In genomic region chr1:113905435-113905861, GRCh38 we compare ENCODE assay signal across 8 cellular contexts. TPM values are rescaled to one million over a fixed set of nuclear protein-coding genes. Genes with fewer than 3 reads are reported as not detected.
DNase-seq lines count a peak whose midpoint lies in the region; ATAC-seq and TF ChIP-seq lines count a peak whose summit lies in the region.

No MANE protein-coding gene starts in this region.

- H4K20me1 ChIP-seq in SK-N-SH (ENCODE audit: insufficient read depth) = no peaks in the 10 kb centered on the region

- H3K14ac ChIP-seq in neuronal stem cell (ENCODE audit: low read length) = no peak overlapping the region

- H2BK15ac ChIP-seq in neuronal stem cell (ENCODE audit: low read length) = no peak overlapping the region

- peaks cover 4% of the 10 kb centered on the region for H3K79me1 ChIP-seq in neuronal stem cell (ENCODE audit: low read depth, low read length)

- TF ChIP-seq RAD21 in SK-N-SH (IDR thresholded peaks at IDR 0.05; ENCODE audit: low read length) = no peak

- H3K9me3 ChIP-seq in SK-N-SH (no peaks in the 10 kb centered on the region), neuronal stem cell (replicated peaks in 1 of 2; ENCODE audit: control insufficient read depth in 2 of 2, insufficient read depth in 1 of 2, low read depth in 1 of 2, low read length in 2 of 2) (no peaks in the 10 kb centered on the region)

- peak overlapping the region; percentile 50 for H3K23ac ChIP-seq in neuronal stem cell (ENCODE audit: low read depth, low read length, poor library complexity)

- H3K4me3 ChIP-seq in SK-N-SH (ENCODE audit: low read depth in 2 of 2, low read length in 1 of 2) (peak overlapping the region; percentile 62 to 84), neuronal stem cell (ENCODE audit: low read length in 2 of 2) (peak overlapping the region; percentile 72 to 99)

- H3K4ac ChIP-seq in neuronal stem cell (ENCODE audit: low read length) = no peak overlapping the region

- H4K91ac ChIP-seq in neuronal stem cell (ENCODE audit: low read depth, low read length, poor library complexity) = no peak overlapping the region

- ATAC-seq in HG03108 (IDR thresholded peaks at IDR 0.05; ENCODE audit: unreplicated experiment) (peak; percentile 1), left lobe of liver (no peak)

- H3K9ac ChIP-seq in SK-N-SH (peak overlapping the region; percentile 86), neuronal stem cell (ENCODE audit: low read depth, low read length, poor library complexity) (peak overlapping the region; percentile 83)

- POLR2A ChIA-PET in SK-N-SH (lab: Yijun Ruan, JAX) = interaction anchor here (1.5 kb wide), 1 partner anchor 24 kb away, joined by 21 read pairs; the partner anchor contains the start of gene HIPK1

- H2AFZ ChIP-seq in SK-N-SH (ENCODE audit: low read depth) (peak overlapping the region; percentile 93), neuronal stem cell (ENCODE audit: low read length) (peak overlapping the region; percentile 94)

- H3K4me1 ChIP-seq in SK-N-SH (ENCODE audit: control insufficient read depth in 1 of 2, insufficient read depth in 2 of 2, low read depth in 1 of 2, low read length in 1 of 2) = peaks cover 0 to 11% of the 10 kb centered on the region in 2 experiments; a peak in 2 of 4 replicates
- H3K4me1 ChIP-seq in neuronal stem cell (ENCODE audit: control insufficient read depth in 2 of 2, insufficient read depth in 1 of 2, low read depth in 1 of 2, low read length in 2 of 2) = peaks cover 2 to 6% of the 10 kb centered on the region in 2 donors

- under 1% methylated on average over 15 of the region's 17 CpGs for WGBS in SK-N-SH (ENCODE audit: low lambda C conversion rate)
- no CpG with 5 or more reads among the region's 17 CpGs for WGBS in neuronal stem cell (ENCODE audit: extremely low coverage in 2 of 2, insufficient read length in 2 of 2, insufficient replicate concordance in 1 of 2), 2 donors

- peak overlapping the region; percentile 98 for H3K4me2 ChIP-seq in SK-N-SH
- H3K4me2 ChIP-seq in neuronal stem cell (ENCODE audit: insufficient read depth, low read length, poor library complexity, severe bottlenecking) = peak overlapping the region; percentile 77

- no peak for TF ChIP-seq CTCF in SK-N-SH (IDR thresholded peaks at IDR 0.05)

- no peaks in the 10 kb centered on the region for H3K27me3 ChIP-seq in SK-N-SH (ENCODE audit: insufficient read depth)
- H3K27me3 ChIP-seq in neuronal stem cell (ENCODE audit: control insufficient read depth in 3 of 3, insufficient read depth in 3 of 3, low read depth in 1 of 3, low read length in 3 of 3) = no peaks in the 10 kb centered on the region

- H3F3A ChIP-seq in SK-N-SH (replicated peaks; ENCODE audit: insufficient read depth) = no peaks in the 10 kb centered on the region

- H2AK5ac ChIP-seq in neuronal stem cell (ENCODE audit: low read depth, low read length) = peak overlapping the region; percentile 32

- H3K36me3 ChIP-seq in SK-N-SH (replicated peaks in 1 of 2; ENCODE audit: control insufficient read depth in 1 of 2, insufficient read depth in 2 of 2, low read length in 1 of 2) (peaks cover 12 to 17% of the 10 kb centered on the region in 2 experiments), neuronal stem cell (replicated peaks in 1 of 2; ENCODE audit: control insufficient read depth in 2 of 2, insufficient read depth in 2 of 2, low read length in 2 of 2) (peaks cover 9 to 56% of the 10 kb centered on the region in 2 donors)

- H3K18ac ChIP-seq in neuronal stem cell (ENCODE audit: low read length) = peak overlapping the region; percentile 55

- no peak for TF ChIP-seq EP300 in SK-N-SH (IDR thresholded peaks at IDR 0.05; ENCODE audit: borderline replicate concordance in 1 of 2, low read depth in 1 of 2, low read length in 1 of 2)

- CTCF ChIA-PET in SK-N-SH (lab: Yijun Ruan, JAX) = interaction anchor here (1.4 to 4.0 kb wide), 3 partner anchors 10 to 146 kb away, joined by 4 to 19 read pairs (median 8); partner anchors contain the start of genes HIPK1 and PHTF1

- DNase-seq in activated T-cell treated with anti-CD3 and anti-CD28 coated beads for 48 hours (ENCODE audit: low read depth) (peak; percentile 16), activated T-cell treated with anti-CD3 and anti-CD28 coated beads for 4 hours (no peak), SK-N-SH (no peak), epithelial cell of prostate (ENCODE audit: low read depth, low spot score) (no peak), neuronal stem cell (ENCODE audit: low spot score) (no peak), cerebellum (ENCODE audit: low spot score) (no peak), left lobe of liver (ENCODE audit: low spot score) (no peak)

- H2BK12ac ChIP-seq in neuronal stem cell (ENCODE audit: low read length) = no peak overlapping the region

- H3K9me2 ChIP-seq in SK-N-SH = no peaks in the 10 kb centered on the region

- H2BK120ac ChIP-seq in neuronal stem cell (ENCODE audit: low read depth, low read length) = no peak overlapping the region

- H3K27ac ChIP-seq in SK-N-SH (ENCODE audit: low read depth in 2 of 2, low read length in 1 of 2) (peak overlapping the region; percentile 74 to 90), epithelial cell of prostate (peak overlapping the region; percentile 84), neuronal stem cell (replicated peaks; ENCODE audit: low read length) (peak overlapping the region; percentile 88)

- H2BK5ac ChIP-seq in neuronal stem cell (ENCODE audit: low read length) = no peak overlapping the region

- no peak overlapping the region for H4K8ac ChIP-seq in neuronal stem cell (ENCODE audit: low read depth, low read length)

- H3K79me2 ChIP-seq in SK-N-SH (ENCODE audit: insufficient read depth) = peaks cover 51% of the 10 kb centered on the region

TF ChIP-seq in SK-N-SH, 30 proteins besides CTCF, POLR2A, EP300 and RAD21:
- TF ChIP-seq GABPA (IDR thresholded peaks at IDR 0.05; ENCODE audit: low read depth) (no peak), FOXM1 (IDR thresholded peaks at IDR 0.05; ENCODE audit: low read depth) (no peak), RFX5 (IDR thresholded peaks at IDR 0.05; ENCODE audit: low read length) (no peak), RCOR1 (IDR thresholded peaks at IDR 0.05; ENCODE audit: low read length) (no peak), SMC3 (IDR thresholded peaks at IDR 0.05; ENCODE audit: low read depth, low read length) (no peak), FOSL2 (IDR thresholded peaks at IDR 0.05; ENCODE audit: borderline replicate concordance, low read depth) (no peak), YY1 (IDR thresholded peaks at IDR 0.05; ENCODE audit: low read depth) (no peak), GATA2 (CRISPR knock-in tag; IDR thresholded peaks at IDR 0.05) (no peak), PBX3 (IDR thresholded peaks at IDR 0.05) (no peak), MEF2A (IDR thresholded peaks at IDR 0.05; ENCODE audit: borderline replicate concordance, low read depth) (no peak), USF1 (IDR thresholded peaks at IDR 0.05; ENCODE audit: borderline replicate concordance, low read depth) (no peak), JUND (IDR thresholded peaks at IDR 0.05) (no peak), ELF1 (IDR thresholded peaks at IDR 0.05) (no peak), SIN3A (IDR thresholded peaks at IDR 0.05; ENCODE audit: borderline replicate concordance, low read depth, low read length) (no peak)
TF ChIP-seq in SK-N-SH: peak in this region for 0.

RNA-seq across cellular contexts. Expression of gene DCLRE1B, which starts 0.3 kb away (rescaled TPM):
- polyA plus RNA-seq in SK-N-SH (2012; rRNA removed) = 3.0 and 3.3 TPM in 2 replicates
- 2.6 and 3.3 TPM in 2 replicates for polyA plus RNA-seq in SK-N-SH (2012; cell fraction: cytosol; rRNA removed)
- 1.3 and 1.5 TPM in 2 replicates for polyA plus RNA-seq in SK-N-SH (2012; cell fraction: nucleus; rRNA removed)
- 8.9 TPM for polyA plus RNA-seq in neuronal stem cell (2013, experiment 1 of 2)
- 9.1 TPM for polyA plus RNA-seq in neuronal stem cell (2013, experiment 2 of 2)
- total RNA-seq in cerebellum (9.3 TPM), left lobe of liver (1.6 TPM)

RNA-seq across cellular contexts. Expression of gene AP4B1, which starts 0.8 kb away (rescaled TPM):
- 11.5 and 16.8 TPM in 2 replicates for polyA plus RNA-seq in SK-N-SH (2012; rRNA removed)
- 7.7 and 8.1 TPM in 2 replicates for polyA plus RNA-seq in SK-N-SH (2012; cell fraction: cytosol; rRNA removed)
- polyA plus RNA-seq in SK-N-SH (2012; cell fraction: nucleus; rRNA removed) = 41.9 and 60.0 TPM in 2 replicates
- polyA plus RNA-seq in neuronal stem cell (2013, experiment 1 of 2) = 9.6 TPM
- 8.3 TPM for polyA plus RNA-seq in neuronal stem cell (2013, experiment 2 of 2)
- 29.8 TPM for total RNA-seq in cerebellum
- total RNA-seq in left lobe of liver = 6.4 TPM

RNA-seq across cellular contexts. Expression of gene BCL2L15, which starts 18.1 kb away (rescaled TPM):
- polyA plus RNA-seq in SK-N-SH (2012; rRNA removed) = 0.02 and 0.05 TPM in 2 replicates
- under 0.01 and 0.01 TPM in 2 replicates for polyA plus RNA-seq in SK-N-SH (2012; cell fraction: cytosol; rRNA removed)
- 0.42 and 0.66 TPM in 2 replicates for polyA plus RNA-seq in SK-N-SH (2012; cell fraction: nucleus; rRNA removed)
- polyA plus RNA-seq in neuronal stem cell (2013, experiment 1 of 2) = 0.04 TPM
- polyA plus RNA-seq in neuronal stem cell (2013, experiment 2 of 2) = 0.06 TPM
- total RNA-seq in cerebellum (0.91 TPM), left lobe of liver (0.13 TPM)

RNA-seq across cellular contexts. Expression of gene HIPK1, which starts 23.7 kb away (rescaled TPM):
- 7.1 and 10.1 TPM in 2 replicates for polyA plus RNA-seq in SK-N-SH (2012; rRNA removed)
- 7.2 and 8.1 TPM in 2 replicates for polyA plus RNA-seq in SK-N-SH (2012; cell fraction: cytosol; rRNA removed)
- polyA plus RNA-seq in SK-N-SH (2012; cell fraction: nucleus; rRNA removed) = 10.4 and 18.9 TPM in 2 replicates
- 24.6 TPM for polyA plus RNA-seq in neuronal stem cell (2013, experiment 1 of 2)
- 25.1 TPM for polyA plus RNA-seq in neuronal stem cell (2013, experiment 2 of 2)
- total RNA-seq in cerebellum (46.9 TPM), left lobe of liver (27.1 TPM)

RNA-seq across cellular contexts. Expression of gene PTPN22, which starts 33.9 kb away (rescaled TPM):
- polyA plus RNA-seq in SK-N-SH (2012; rRNA removed) = 0.12 and 0.16 TPM in 2 replicates
- 0.18 and 0.30 TPM in 2 replicates for polyA plus RNA-seq in SK-N-SH (2012; cell fraction: cytosol; rRNA removed)
- polyA plus RNA-seq in SK-N-SH (2012; cell fraction: nucleus; rRNA removed) = 0.13 and 0.36 TPM in 2 replicates
- not detected for polyA plus RNA-seq in neuronal stem cell (2013, experiment 1 of 2)
- polyA plus RNA-seq in neuronal stem cell (2013, experiment 2 of 2) = 0.01 TPM
- total RNA-seq in cerebellum = 0.36 TPM
- 0.38 TPM for total RNA-seq in left lobe of liver
